ENCODE assay signal across 18 cellular contexts in genomic region chr1:157035121-157035520, GRCh38. TPM values are rescaled to one million over a fixed set of nuclear protein-coding genes. Genes with fewer than 3 reads are reported as not detected.
DNase-seq lines count a peak whose midpoint lies in the region; ATAC-seq and TF ChIP-seq lines count a peak whose summit lies in the region.
"Had no signal": no experiment of that assay in that cellular context is flagged by ENCODE, and none has a peak within 500 bp of the region (broad histone marks: within the 10 kb centered on the region; RNA-seq: fewer than 3 reads in every experiment).

No MANE protein-coding gene starts in this region.

- H3K9me3 ChIP-seq in thyroid gland, result no peaks in the 10 kb centered on the region
- H3K9me3 ChIP-seq in ovary, result no peaks in the 10 kb centered on the region
- H3K9me3 ChIP-seq: BLaER1, Caco-2 had no signal

- intact Hi-C loops in thyroid gland (cut with DNase I) (no loop called here), ovary (cut with DNase I) (no loop called here)

- TF ChIP-seq CTCF in thyroid gland (IDR thresholded peaks at IDR 0.05) (no peak), ovary (IDR thresholded peaks at IDR 0.05) (no peak)

- H3K27ac ChIP-seq in thyroid gland, result no peak overlapping the region
- H3K27ac ChIP-seq in ovary, result no peak overlapping the region
- H3K27ac ChIP-seq: BLaER1, C4-2B had no signal

- no peak for TF ChIP-seq EP300 in ovary (IDR thresholded peaks at IDR 0.05)

- DNase-seq in RPMI7951 (ENCODE audit: low read depth) (peak; percentile 24), cerebellum (ENCODE audit: low spot score) (peak; percentile 53), thyroid gland (peak; percentile 61 to 68), ovary (no peak), NCI-H2227 (lab: John Stamatoyannopoulos, UW; ENCODE audit: unreplicated experiment) (no peak)
- DNase-seq: Caco-2; CD4-positive, CD25-positive, alpha-beta regulatory T cell; CD8-positive, alpha-beta T cell; DMS153; DND-41; GDM1; H9 had no signal

- no peaks in the 10 kb centered on the region for H3K36me3 ChIP-seq in thyroid gland
- no peaks in the 10 kb centered on the region for H3K36me3 ChIP-seq in ovary

- H3K27me3 ChIP-seq in thyroid gland (no peaks in the 10 kb centered on the region), ovary (no peaks in the 10 kb centered on the region)
- H3K27me3 ChIP-seq: BLaER1 had no signal

- no peak for ATAC-seq in HG03439 (IDR thresholded peaks at IDR 0.05; ENCODE audit: unreplicated experiment)
- ATAC-seq: CD8-positive, alpha-beta T cell; HCT116 had no signal

- no peak for TF ChIP-seq POLR2A in thyroid gland (IDR thresholded peaks at IDR 0.05)
- TF ChIP-seq POLR2A in ovary (IDR thresholded peaks at IDR 0.05), result no peak

- no peak overlapping the region for H3K4me3 ChIP-seq in thyroid gland (replicated peaks in 1 of 3)
- no peak overlapping the region for H3K4me3 ChIP-seq in ovary
- H3K4me3 ChIP-seq: BLaER1, GM12878, GM23338 had no signal

- peaks cover 9 to 11% of the 10 kb centered on the region in 2 donors for H3K4me1 ChIP-seq in thyroid gland
- H3K4me1 ChIP-seq in ovary (ENCODE audit: insufficient read depth), result peaks cover 5% of the 10 kb centered on the region
- H3K4me1 ChIP-seq: Caco-2 had no signal

- 73% methylated on average over 6 of the region's 6 CpGs for WGBS in thyroid gland, 2 donors
- 95 to 98% (median 96%) methylated on average over 6 of the region's 6 CpGs for WGBS in ovary, 3 donors

RNA-seq across cellular contexts. Expression of gene ARHGEF11, which starts 10.4 kb away (rescaled TPM):
- 11.4 and 12.5 TPM in 2 replicates for total RNA-seq in RPMI7951 (2014; rRNA removed; shearing (Covaris generic))
- 43.6 TPM for total RNA-seq in cerebellum
- 10 to 100 TPM; 31.2 to 56.2 (median 47.4) TPM for total RNA-seq in thyroid gland
- total RNA-seq in ovary, result 10 to 100 TPM; 17.3 to 43.9 (median 29.7) TPM
- 10 to 100 TPM; 14.3 to 19.0 TPM for polyA plus RNA-seq in ovary

Comparison
In these comparisons a context has a peak if more than half of its experiments do, and no peak if none do; other contexts are left out.
1. DNase-seq: peak in RPMI7951 (single experiment), cerebellum (single experiment) and thyroid gland (2 of 2); none in ovary (0 of 5) and NCI-H2227 (single experiment).